In the genomic region with DNA sequence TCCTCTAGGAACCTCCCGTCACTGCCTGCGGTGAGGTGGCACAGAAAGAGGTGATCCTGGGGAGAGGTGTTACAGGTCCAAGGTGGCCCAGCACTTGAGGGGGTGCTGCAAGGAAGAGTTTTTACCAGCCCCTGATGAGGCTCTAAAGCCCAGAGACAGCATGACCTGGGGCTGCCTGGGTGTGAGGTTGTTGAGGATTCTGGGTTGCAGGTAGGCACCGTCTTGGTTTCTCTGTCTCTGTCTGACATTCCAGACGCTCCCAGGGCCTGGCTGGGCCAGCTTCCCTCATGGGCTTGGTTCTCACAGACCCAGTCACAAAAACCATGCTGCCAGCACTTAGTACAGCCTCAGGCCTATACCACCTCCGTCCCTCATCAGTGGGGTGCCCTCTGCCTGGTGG, we compare ENCODE assay signal across 1 cellular context.
A peak's percentile ranks its signal among the peaks of the same experiment; 100 is the strongest.
TF ChIP-seq lines count a peak whose summit lies in the region.

No MANE protein-coding gene starts in this region.

TF ChIP-seq in K562, 482 proteins besides CTCF, POLR2A, EP300 and RAD21:
- TF ChIP-seq FOXM1 (IDR thresholded peaks at IDR 0.05; ENCODE audit: low read depth) (no peak), FOXM1 (CRISPR knock-in tag; IDR thresholded peaks at IDR 0.05; ENCODE audit: low read depth) (no peak), FIP1L1 (IDR thresholded peaks at IDR 0.05; ENCODE audit: low read depth, low read length, poor library complexity, severe bottlenecking) (no peak), CBFA2T3 (IDR thresholded peaks at IDR 0.05) (0 out of 2 replicates have a peak, but pooled peaks have one; percentile 1), NCOA4 (IDR thresholded peaks at IDR 0.05; ENCODE audit: partially characterized antibody) (no peak), RBM15 (IDR thresholded peaks at IDR 0.05; ENCODE audit: insufficient read depth, low read length) (no peak)
